ENCODE assay signal across 22 cellular contexts in the genomic region with DNA sequence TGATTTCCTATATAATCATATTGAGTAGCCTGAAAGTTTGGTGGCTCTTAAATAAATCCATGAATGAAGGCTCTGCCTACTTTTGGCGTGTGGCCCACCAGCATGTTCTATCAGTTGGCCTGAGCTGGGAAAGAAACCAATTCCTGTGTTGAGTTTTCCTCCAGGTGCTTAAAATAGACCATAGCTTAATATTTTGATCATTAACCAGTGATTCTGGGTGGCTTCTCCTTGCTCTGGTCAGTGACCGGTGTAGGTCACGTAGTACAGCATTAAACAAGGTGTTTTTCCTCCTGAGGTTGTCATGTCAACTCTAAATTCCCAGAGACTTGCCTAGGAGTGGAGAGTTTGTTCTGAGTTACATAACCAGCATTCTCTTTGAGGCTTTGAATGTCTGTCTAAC. TPM values are rescaled to one million over a fixed set of nuclear protein-coding genes. Genes with fewer than 3 reads are reported as not detected.
A peak's percentile ranks its signal among the peaks of the same experiment; 100 is the strongest.
DNase-seq lines count a peak whose midpoint lies in the region; ATAC-seq, FAIRE-seq and TF ChIP-seq lines count a peak whose summit lies in the region.
"Had no signal": no experiment of that assay in that cellular context is flagged by ENCODE, and none has a peak within 500 bp of the region (broad histone marks: within the 10 kb centered on the region; RNA-seq: fewer than 3 reads in every experiment).

No MANE protein-coding gene starts in this region.

- peak; percentile 50 for DNase-seq in Caki2 (ENCODE audit: low read depth)
- DNase-seq in M059J (ENCODE audit: low read depth): peak; percentile 25
- no peak for DNase-seq in foreskin keratinocyte
- no peak for DNase-seq in hippocampal formation (lab: John Stamatoyannopoulos, UW)
- DNase-seq in NK-92 (lab: John Stamatoyannopoulos, UW; ENCODE audit: unreplicated experiment): no peak
- DNase-seq: anterior cingulate cortex, GF-D8, NCI-H146, nephron progenitor cell, SIG-M5, T-helper 2 cell had no signal

- FAIRE-seq in islet of Langerhans (lab: Jason Lieb, UNC): peak; percentile 87
- FAIRE-seq: H54, HTR-8/SVneo, keratinocyte had no signal

- peaks cover 21% of the 10 kb centered on the region for H3K4me1 ChIP-seq in mucosa of stomach (ENCODE audit: control insufficient read depth, insufficient read depth, low read length)
- H3K4me1 ChIP-seq in foreskin keratinocyte: no peaks in the 10 kb centered on the region

- H3K9me3 ChIP-seq in mucosa of stomach (ENCODE audit: control insufficient read depth, low read length): no peaks in the 10 kb centered on the region
- H3K9me3 ChIP-seq: gastroesophageal sphincter had no signal

- in situ Hi-C loops in Caki2 (cut with HindIII; ENCODE audit: low pct_unique_long_range_greater_than_20kb, low sequenced_read_pairs): no loop called here

- no peak overlapping the region for H3K27ac ChIP-seq in foreskin keratinocyte
- H3K27ac ChIP-seq: coronary artery, gastroesophageal sphincter had no signal

- no peaks in the 10 kb centered on the region for H3K27me3 ChIP-seq in mucosa of stomach (ENCODE audit: control insufficient read depth, insufficient read depth, low read length)
- no peaks in the 10 kb centered on the region for H3K27me3 ChIP-seq in foreskin keratinocyte
- H3K27me3 ChIP-seq: gastroesophageal sphincter had no signal

- H3K36me3 ChIP-seq in mucosa of stomach (ENCODE audit: control insufficient read depth, insufficient read depth, low read length): no peaks in the 10 kb centered on the region
- H3K36me3 ChIP-seq: gastroesophageal sphincter had no signal

- H3K9ac ChIP-seq in mucosa of stomach (ENCODE audit: low read length): peak overlapping the region; percentile 6

- ATAC-seq in foreskin keratinocyte (no peak), HG03439 (IDR thresholded peaks at IDR 0.05; ENCODE audit: unreplicated experiment) (no peak)
- ATAC-seq: activated T-helper 17 cell treated with anti-CD3 and anti-CD28 coated beads, Interleukin-2, amount 50 U/mL, for 72 hours; gastroesophageal sphincter; WTC11 had no signal

- TF ChIP-seq CTCF in foreskin keratinocyte (conservative IDR thresholded peaks at IDR 0.05): no peak

- no peak overlapping the region for H3K4me3 ChIP-seq in mucosa of stomach (ENCODE audit: low read length)
- H3K4me3 ChIP-seq: coronary artery, gastroesophageal sphincter had no signal

RNA-seq across cellular contexts. Expression of gene HHLA2, which starts 1.3 kb away (rescaled TPM):
- not detected in 2 replicates for total RNA-seq in Caki2 (2014; rRNA removed; shearing (Covaris generic); ENCODE audit: low replicate concordance)
- total RNA-seq in M059J (2014; rRNA removed; shearing (Covaris generic)): not detected in 2 replicates
- total RNA-seq in foreskin keratinocyte: not detected in 2 replicates
- not detected in 2 replicates for polyA plus RNA-seq in foreskin keratinocyte
- total RNA-seq: gastroesophageal sphincter, pulmonary artery endothelial cell had no signal
- polyA plus RNA-seq: keratinocyte had no signal

Comparison
In these comparisons a context has a peak if more than half of its experiments do, and no peak if none do; other contexts are left out.
1. DNase-seq: peak in Caki2 (single experiment) and M059J (single experiment); none in foreskin keratinocyte (0 of 2), hippocampal formation (0 of 2) and NK-92 (single experiment).